Comparison of ENCODE assay signal across 19 cellular contexts in genomic region chr6:32439139-32439538, GRCh38. TPM values are rescaled to one million over a fixed set of nuclear protein-coding genes. Genes with fewer than 3 reads are reported as not detected.
A peak's percentile ranks its signal among the peaks of the same experiment; 100 is the strongest.
DNase-seq lines count a peak whose midpoint lies in the region; ATAC-seq, FAIRE-seq and TF ChIP-seq lines count a peak whose summit lies in the region.
"Had no signal": no experiment of that assay in that cellular context is flagged by ENCODE, and none has a peak within 500 bp of the region (broad histone marks: within the 10 kb centered on the region; RNA-seq: fewer than 3 reads in every experiment).

No MANE protein-coding gene starts in this region.

- H2BK15ac ChIP-seq in H1 (ENCODE audit: low read length): no peak overlapping the region

- H3K23me2 ChIP-seq in H1 (ENCODE audit: low read depth, low read length): no peaks in the 10 kb centered on the region

- no peak overlapping the region for H2AK5ac ChIP-seq in H1 (ENCODE audit: low read depth, low read length)

- 92% methylated on average over 1 of the region's 1 CpG; no CpG with 5 or more reads in 1 of the 2 experiments for WGBS in H1 (ENCODE audit: extremely low coverage in 1 of 2, insufficient coverage in 1 of 2, insufficient read length in 1 of 2, insufficient replicate concordance in 2 of 2, low coverage in 1 of 2, low lambda C conversion rate in 2 of 2, missing lambda C conversion rate in 1 of 2), 2 experiments

- no peak overlapping the region for H3K18ac ChIP-seq in H1 (ENCODE audit: extremely low read depth, low read length)

- TF ChIP-seq POLR2A in H1 (IDR thresholded peaks at IDR 0.05; ENCODE audit: control extremely low read depth in 1 of 2, low read depth in 2 of 2, low read length in 2 of 2): no peak

- no peaks in the 10 kb centered on the region for H3K79me1 ChIP-seq in H1 (ENCODE audit: low read depth, low read length)

- H3K27me3 ChIP-seq in H1 (replicated peaks in 1 of 4; ENCODE audit: control insufficient read depth in 3 of 4, extremely low read depth in 1 of 4, insufficient read depth in 3 of 4, low read length in 3 of 4): no peaks in the 10 kb centered on the region

- no peak overlapping the region for H4K91ac ChIP-seq in H1 (replicated peaks; ENCODE audit: insufficient read length, low read length)

- H3K4me1 Mint-ChIP-seq in T-helper 1 cell treated with Interleukin-12 subunit alpha and Interleukin-12 subunit beta and Interleukin-4 antibody, amounts not matched to agents 30 μg/mL and 1 μg/mL, for 36 hours (ENCODE audit: low read depth): peaks cover 28% of the 10 kb centered on the region
- H3K4me1 Mint-ChIP-seq in IgD-negative memory B cell: peaks cover 24 to 61% (median 52%) of the 10 kb centered on the region in 3 donors
- peaks cover 12% of the 10 kb centered on the region for H3K4me1 Mint-ChIP-seq in stimulated activated effector memory CD8-positive, alpha-beta T cell treated with anti-CD3 and anti-CD28 coated beads, Interleukin-12 subunit alpha, Interleukin-12 subunit beta, amount 100 ng/mL, for 72 hours
- H3K4me1 Mint-ChIP-seq: endodermal cell, mesothelial cell of epicardium had no signal

- H3K4me3 Mint-ChIP-seq in T-helper 1 cell treated with Interleukin-12 subunit alpha and Interleukin-12 subunit beta and Interleukin-4 antibody, amounts not matched to agents 30 μg/mL and 1 μg/mL, for 36 hours: no peak overlapping the region
- peak overlapping the region; percentile 84 to 100 (median 98) for H3K4me3 Mint-ChIP-seq in IgD-negative memory B cell
- H3K4me3 Mint-ChIP-seq in stimulated activated effector memory CD8-positive, alpha-beta T cell treated with anti-CD3 and anti-CD28 coated beads, Interleukin-12 subunit alpha, Interleukin-12 subunit beta, amount 100 ng/mL, for 72 hours: peak overlapping the region; percentile 73
- H3K4me3 Mint-ChIP-seq: endodermal cell, mesothelial cell of epicardium had no signal

- ATAC-seq in stimulated activated effector memory CD8-positive, alpha-beta T cell treated with anti-CD3 and anti-CD28 coated beads, Interleukin-12 subunit alpha, Interleukin-12 subunit beta, amount 100 ng/mL, for 72 hours: no peak
- ATAC-seq in GM21360 (IDR thresholded peaks at IDR 0.05; ENCODE audit: unreplicated experiment) (no peak), GM21447 (IDR thresholded peaks at IDR 0.05; ENCODE audit: unreplicated experiment) (no peak)

- H3K4me2 ChIP-seq in H1 (ENCODE audit: insufficient read depth in 1 of 2, low read depth in 2 of 2, low read length in 2 of 2): peak overlapping the region; percentile 64 to 65; a peak in 2 of 4 replicates

- TF ChIP-seq CTCF in H1 (IDR thresholded peaks at IDR 0.05; ENCODE audit: control extremely low read depth in 1 of 3, insufficient read depth in 1 of 3, low read depth in 1 of 3, low read length in 3 of 3): no peak

- DNase-seq in T-helper 1 cell: no peak
- no peak for DNase-seq in H1 (ENCODE audit: low read depth in 1 of 2, low spot score in 2 of 2)
- DNase-seq in stimulated activated effector memory CD8-positive, alpha-beta T cell treated with anti-CD3 and anti-CD28 coated beads, Interleukin-12 subunit alpha, Interleukin-12 subunit beta, amount 100 ng/mL, for 72 hours (ENCODE audit: low spot score in 2 of 2): no peak
- no peak for DNase-seq in globus pallidus (ENCODE audit: low spot score)
- DNase-seq: NCI-H1417 treated with DMSO at 0.1 percent for 48 hours had no signal

- H3K9me3 ChIP-seq in H1 (ENCODE audit: insufficient read depth in 2 of 2, low read depth in 1 of 2, low read length in 1 of 2): peaks cover 0 to 2% of the 10 kb centered on the region in 2 experiments; a peak in 1 of 4 replicates

- peak overlapping the region; percentile 14; the same call in 1 of the 2 replicates for H2AFZ ChIP-seq in H1 (ENCODE audit: low read length)
- H2AFZ ChIP-seq: GM23248 had no signal

- peaks cover 8% of the 10 kb centered on the region for H3K36me3 Mint-ChIP-seq in T-helper 1 cell treated with Interleukin-12 subunit alpha and Interleukin-12 subunit beta and Interleukin-4 antibody, amounts not matched to agents 30 μg/mL and 1 μg/mL, for 36 hours (ENCODE audit: low read depth)
- H3K36me3 Mint-ChIP-seq in IgD-negative memory B cell: peaks cover 29% of the 10 kb centered on the region
- H3K36me3 Mint-ChIP-seq in stimulated activated effector memory CD8-positive, alpha-beta T cell treated with anti-CD3 and anti-CD28 coated beads, Interleukin-12 subunit alpha, Interleukin-12 subunit beta, amount 100 ng/mL, for 72 hours: peaks cover 22% of the 10 kb centered on the region
- H3K36me3 Mint-ChIP-seq: mesothelial cell of epicardium had no signal

- peaks cover 0 to 2% (median 0%) of the 10 kb centered on the region in 4 experiments; a peak in 1 of 7 replicates for H3K4me1 ChIP-seq in H1 (replicated peaks in 1 of 4; ENCODE audit: control insufficient read depth in 3 of 4, insufficient read depth in 4 of 4, low read length in 3 of 4)
- H3K4me1 ChIP-seq: foreskin keratinocyte had no signal

- POLR2A ChIA-PET in H1 (lab: Charles Lee; ENCODE audit: partially characterized antibody): no interaction called here

- H2BK20ac ChIP-seq in H1 (ENCODE audit: low read length): no peak overlapping the region

- H3K9me3 Mint-ChIP-seq in T-helper 1 cell treated with Interleukin-12 subunit alpha and Interleukin-12 subunit beta and Interleukin-4 antibody, amounts not matched to agents 30 μg/mL and 1 μg/mL, for 36 hours: no peaks in the 10 kb centered on the region
- peaks cover 0 to 6% (median 2%) of the 10 kb centered on the region in 3 donors for H3K9me3 Mint-ChIP-seq in IgD-negative memory B cell
- no peaks in the 10 kb centered on the region for H3K9me3 Mint-ChIP-seq in stimulated activated effector memory CD8-positive, alpha-beta T cell treated with anti-CD3 and anti-CD28 coated beads, Interleukin-12 subunit alpha, Interleukin-12 subunit beta, amount 100 ng/mL, for 72 hours
- H3K9me3 Mint-ChIP-seq: activated naive CD4-positive, alpha-beta T cell treated with anti-CD3 and anti-CD28 coated beads, Interleukin-2, amount 10 ng/mL, durations not matched to agents 7 days and 5 days; endodermal cell; mesothelial cell of epicardium had no signal

- no peak overlapping the region for H3K27ac ChIP-seq in H1 (ENCODE audit: low read depth, low read length)
- H3K27ac ChIP-seq: foreskin keratinocyte, GM23248, SK-N-MC, VCaP had no signal

- H2BK120ac ChIP-seq in H1 (replicated peaks; ENCODE audit: low read depth, low read length): no peak overlapping the region

- H2BK5ac ChIP-seq in H1 (ENCODE audit: low read depth, low read length): no peak overlapping the region

- TF ChIP-seq EP300 in H1 (IDR thresholded peaks at IDR 0.05; ENCODE audit: borderline replicate concordance in 1 of 2, low read depth in 2 of 2, low read length in 2 of 2): no peak

- no peak for TF ChIP-seq RAD21 in H1 (IDR thresholded peaks at IDR 0.05 in 1 of 2, conservative IDR thresholded peaks at IDR 0.05 in 1 of 2; ENCODE audit: low read depth in 2 of 2, low read length in 2 of 2)

- H2BK12ac ChIP-seq in H1 (ENCODE audit: low read depth, low read length): no peak overlapping the region

- H3K14ac ChIP-seq in H1 (ENCODE audit: insufficient read length): no peak overlapping the region

- no peak overlapping the region for H4K5ac ChIP-seq in H1 (ENCODE audit: insufficient read length, low read depth, low read length)

- peak overlapping the region; percentile 80 for H3K27ac Mint-ChIP-seq in T-helper 1 cell treated with Interleukin-12 subunit alpha and Interleukin-12 subunit beta and Interleukin-4 antibody, amounts not matched to agents 30 μg/mL and 1 μg/mL, for 36 hours
- H3K27ac Mint-ChIP-seq in IgD-negative memory B cell: peak overlapping the region; percentile 96 to 100 (median 100)
- H3K27ac Mint-ChIP-seq in stimulated activated effector memory CD8-positive, alpha-beta T cell treated with anti-CD3 and anti-CD28 coated beads, Interleukin-12 subunit alpha, Interleukin-12 subunit beta, amount 100 ng/mL, for 72 hours: peak overlapping the region; percentile 85
- H3K27ac Mint-ChIP-seq: endodermal cell, mesothelial cell of epicardium, progenitor cell of endocrine pancreas had no signal

- no peak for FAIRE-seq in H1 (lab: Jason Lieb, UNC)
- FAIRE-seq: bronchial epithelial cell had no signal

- no peak overlapping the region for H3K23ac ChIP-seq in H1 (ENCODE audit: insufficient read length)

- H3K36me3 ChIP-seq in H1 (ENCODE audit: control insufficient read depth in 2 of 4, insufficient read depth in 4 of 4, low read length in 3 of 4): no peaks in the 10 kb centered on the region

- no peak overlapping the region for H3K56ac ChIP-seq in H1 (replicated peaks; ENCODE audit: insufficient read length, low read depth, low read length)

- CTCF ChIA-PET in H1 (lab: Charles Lee; ENCODE audit: partially characterized antibody): interaction anchor here (0.6 to 1.5 kb wide), 7 partner anchors 26 to 447 kb away, joined by 3 to 6 read pairs (median 3); no protein-coding TSS in a partner anchor

- H3K4me3 ChIP-seq in H1 (ENCODE audit: extremely low read depth in 1 of 4, insufficient read depth in 2 of 4, low read depth in 3 of 4, low read length in 4 of 4): no peak overlapping the region
- H3K4me3 ChIP-seq: GM23248, SK-N-MC had no signal

- peaks cover 19% of the 10 kb centered on the region for H3K27me3 Mint-ChIP-seq in T-helper 1 cell treated with Interleukin-12 subunit alpha and Interleukin-12 subunit beta and Interleukin-4 antibody, amounts not matched to agents 30 μg/mL and 1 μg/mL, for 36 hours (ENCODE audit: low read depth)
- no peaks in the 10 kb centered on the region for H3K27me3 Mint-ChIP-seq in IgD-negative memory B cell

- no peak overlapping the region for H4K8ac ChIP-seq in H1 (ENCODE audit: extremely low read depth, insufficient read depth, low read length)

- H4K20me1 ChIP-seq in H1 (replicated peaks in 1 of 2; ENCODE audit: control insufficient read depth in 1 of 2, insufficient read depth in 2 of 2, low read length in 2 of 2): no peaks in the 10 kb centered on the region

- H3K4ac ChIP-seq in H1 (replicated peaks; ENCODE audit: insufficient read length, low read depth, low read length): no peak overlapping the region

- no peak overlapping the region for H3K9ac ChIP-seq in H1 (replicated peaks in 1 of 4; ENCODE audit: extremely low read depth in 1 of 4, low read depth in 3 of 4, low read length in 3 of 4)
- H3K9ac ChIP-seq: GM23248 had no signal

- no peaks in the 10 kb centered on the region for H3K79me2 ChIP-seq in H1 (ENCODE audit: control insufficient read depth in 1 of 2, insufficient read depth in 2 of 2, low read length in 2 of 2)

RNA-seq across cellular contexts. Expression of gene HLA-DRA, which starts 0.5 kb away (rescaled TPM):
- polyA plus RNA-seq in IgD-negative memory B cell (8,827 TPM), H1 (2011; rRNA removed) (4.2 and 6.2 TPM in 2 replicates)
- total RNA-seq in H1 (2021; fragmentation: NEBNext Ultra II Directional; extraction: Animal tissue kit (Norgen Biotek cat#: 25700)): 4.1 and 5.0 TPM in 2 replicates
- polyA plus RNA-seq in H1 (2011; cell fraction: cytosol; rRNA removed): 5.8 TPM
- polyA plus RNA-seq in H1 (2011; cell fraction: nucleus; rRNA removed): 2.6 TPM
- 3.7 to 6.1 TPM (median 4.7 TPM) in 4 replicates for polyA plus RNA-seq in H1 (2012, experiment 1 of 2)
- 2.2 TPM for polyA plus RNA-seq in H1 (2012, experiment 2 of 2)
- polyA plus RNA-seq in H1 (2013, experiment 1 of 2): 6.9 TPM
- 7.5 TPM for polyA plus RNA-seq in H1 (2013, experiment 2 of 2)
- polyA minus RNA-seq in H1 (2011; rRNA and poly(A)+ RNA removed): 5.6 and 6.1 TPM in 2 replicates
- 0.88 TPM for polyA minus RNA-seq in H1 (2011; cell fraction: cytosol; rRNA and poly(A)+ RNA removed)
- 1.3 TPM for polyA minus RNA-seq in H1 (2011; cell fraction: nucleus; rRNA and poly(A)+ RNA removed)
- total RNA-seq: A172, bronchial epithelial cell, foreskin keratinocyte, GM23248, mesothelial cell of epicardium, progenitor cell of endocrine pancreas had no signal
- polyA plus RNA-seq: foreskin keratinocyte had no signal

RNA-seq across cellular contexts. Expression of gene BTNL2, which starts 32.2 kb away (rescaled TPM):
- polyA plus RNA-seq in IgD-negative memory B cell: not detected
- total RNA-seq in H1 (2021; fragmentation: NEBNext Ultra II Directional; extraction: Animal tissue kit (Norgen Biotek cat#: 25700)): not detected in 2 replicates
- not detected in 2 replicates for polyA plus RNA-seq in H1 (2011; rRNA removed)
- polyA plus RNA-seq in H1 (2011; cell fraction: cytosol; rRNA removed): not detected
- polyA plus RNA-seq in H1 (2011; cell fraction: nucleus; rRNA removed): not detected
- polyA plus RNA-seq in H1 (2012, experiment 1 of 2): not detected in 4 replicates
- polyA plus RNA-seq in H1 (2012, experiment 2 of 2): not detected
- not detected for polyA plus RNA-seq in H1 (2013, experiment 1 of 2)
- not detected for polyA plus RNA-seq in H1 (2013, experiment 2 of 2)
- not detected in 2 replicates for polyA minus RNA-seq in H1 (2011; rRNA and poly(A)+ RNA removed)
- not detected for polyA minus RNA-seq in H1 (2011; cell fraction: cytosol; rRNA and poly(A)+ RNA removed)
- not detected for polyA minus RNA-seq in H1 (2011; cell fraction: nucleus; rRNA and poly(A)+ RNA removed)
- total RNA-seq: A172, endodermal cell, foreskin keratinocyte, GM23248, mesothelial cell of epicardium, progenitor cell of endocrine pancreas had no signal
- polyA plus RNA-seq: foreskin keratinocyte, GM23248 had no signal

Comparison
In these comparisons a context has a peak if more than half of its experiments do, and no peak if none do; other contexts are left out.
1. RNA of gene HLA-DRA, which starts 0.5 kb away (polyA plus RNA-seq): 8,827 TPM in IgD-negative memory B cell (single experiment); 2.2 to 7.5 TPM in H1; every median in the first group is over 1,000 times any median in the second.
2. Peak in every context shown above with its lines, with median percentiles within 50 percentile points of each other: H3K27ac Mint-ChIP-seq.